In genomic region chr9:14992516-14992915, GRCh38 we compare ENCODE assay signal across 8 cellular contexts.
A peak's percentile ranks its signal among the peaks of the same experiment; 100 is the strongest.
DNase-seq lines count a peak whose midpoint lies in the region; ATAC-seq and TF ChIP-seq lines count a peak whose summit lies in the region.

No MANE protein-coding gene starts in this region.

- H3K4me3 Mint-ChIP-seq in activated CD8-positive, alpha-beta memory T cell treated with anti-CD3 and anti-CD28 coated beads, Interleukin-2, amount 10 ng/mL, durations not matched to agents 7 days and 5 days = peak overlapping the region; percentile 42
- peak overlapping the region in 4 of 5 donors; percentile 65 to 72 (median 70) for H3K4me3 Mint-ChIP-seq in immature natural killer cell

- no peak overlapping the region for H3K27ac ChIP-seq in WERI-Rb-1
- no peak overlapping the region for H3K27ac ChIP-seq in testis

- H3K9me3 ChIP-seq in WERI-Rb-1 (ENCODE audit: severe bottlenecking) (peaks cover 3% of the 10 kb centered on the region), testis (no peaks in the 10 kb centered on the region)

- no peak for ATAC-seq in activated CD8-positive, alpha-beta memory T cell treated with anti-CD3 and anti-CD28 coated beads, Interleukin-2, amount 10 ng/mL, durations not matched to agents 7 days and 5 days
- no peak for ATAC-seq in GM18517 (IDR thresholded peaks at IDR 0.05; ENCODE audit: unreplicated experiment)

- H3K36me3 ChIP-seq in WERI-Rb-1 (no peaks in the 10 kb centered on the region), testis (ENCODE audit: low read depth, missing control alignments) (no peaks in the 10 kb centered on the region)

- no peaks in the 10 kb centered on the region for H3K27me3 ChIP-seq in WERI-Rb-1 (ENCODE audit: insufficient read depth, low read depth, severe bottlenecking)
- H3K27me3 ChIP-seq in testis = no peaks in the 10 kb centered on the region

- no peak for DNase-seq in activated CD8-positive, alpha-beta memory T cell treated with anti-CD3 and anti-CD28 coated beads, Interleukin-2, amount 10 ng/mL, durations not matched to agents 7 days and 5 days
- DNase-seq in activated CD8-positive, alpha-beta memory T cell treated with anti-CD3 and anti-CD28 coated beads, Interleukin-2, amount 50 U/mL, for 48 hours = no peak
- DNase-seq in WERI-Rb-1 = no peak
- no peak for DNase-seq in immature natural killer cell
- no peak for DNase-seq in testis
- no peak for DNase-seq in Ammon's horn (ENCODE audit: low spot score)
- no peak for DNase-seq in HPDE6-E6E7 (ENCODE audit: extremely low spot score)

- peaks cover 4% of the 10 kb centered on the region for H3K4me1 ChIP-seq in testis

- intact Hi-C loops in testis (cut with DNase I; ENCODE audit: low total_unique reads) = no loop called here

- H3K4me3 ChIP-seq in WERI-Rb-1 (ENCODE audit: low read depth, low read length) (peak overlapping the region; percentile 48), testis (peak overlapping the region; percentile 72 to 80)

- no peak for TF ChIP-seq POLR2A in testis (IDR thresholded peaks at IDR 0.05)

- CTCF ChIA-PET in activated CD8-positive, alpha-beta memory T cell treated with anti-CD3 and anti-CD28 coated beads, Interleukin-2, amount 10 ng/mL, durations not matched to agents 7 days and 5 days (lab: Charles Lee) = no interaction called here

- no peaks in the 10 kb centered on the region for H3K36me3 Mint-ChIP-seq in activated CD8-positive, alpha-beta memory T cell treated with anti-CD3 and anti-CD28 coated beads, Interleukin-2, amount 10 ng/mL, durations not matched to agents 7 days and 5 days
- no peaks in the 10 kb centered on the region for H3K36me3 Mint-ChIP-seq in immature natural killer cell

- peaks cover 2% of the 10 kb centered on the region for H3K9me3 Mint-ChIP-seq in activated CD8-positive, alpha-beta memory T cell treated with anti-CD3 and anti-CD28 coated beads, Interleukin-2, amount 10 ng/mL, durations not matched to agents 7 days and 5 days (ENCODE audit: low read depth)
- H3K9me3 Mint-ChIP-seq in immature natural killer cell = peaks cover 0 to 14% (median 7%) of the 10 kb centered on the region in 6 donors

- 57 to 65% methylated on average over 5 of the region's 5 CpGs for WGBS in testis, 2 donors

- H3K4me1 Mint-ChIP-seq in activated CD8-positive, alpha-beta memory T cell treated with anti-CD3 and anti-CD28 coated beads, Interleukin-2, amount 10 ng/mL, durations not matched to agents 7 days and 5 days = peaks cover 19% of the 10 kb centered on the region
- H3K4me1 Mint-ChIP-seq in immature natural killer cell = peaks cover 17 to 25% of the 10 kb centered on the region in 2 donors

- no peak overlapping the region for H3K27ac Mint-ChIP-seq in activated CD8-positive, alpha-beta memory T cell treated with anti-CD3 and anti-CD28 coated beads, Interleukin-2, amount 10 ng/mL, durations not matched to agents 7 days and 5 days
- peak overlapping the region in 1 of 6 donors; percentile 2 for H3K27ac Mint-ChIP-seq in immature natural killer cell

- H3K27me3 Mint-ChIP-seq in activated CD8-positive, alpha-beta memory T cell treated with anti-CD3 and anti-CD28 coated beads, Interleukin-2, amount 10 ng/mL, durations not matched to agents 7 days and 5 days = peaks cover 20% of the 10 kb centered on the region
- peaks cover 0 to 4% (median 3%) of the 10 kb centered on the region in 3 donors for H3K27me3 Mint-ChIP-seq in immature natural killer cell (ENCODE audit: low read depth in 3 of 3)

- TF ChIP-seq CTCF in WERI-Rb-1 (IDR thresholded peaks at IDR 0.05; ENCODE audit: low read depth, low read length) (no peak), testis (IDR thresholded peaks at IDR 0.05) (no peak)
